30 cellular contexts compared by ENCODE assay signal in the genomic region with DNA sequence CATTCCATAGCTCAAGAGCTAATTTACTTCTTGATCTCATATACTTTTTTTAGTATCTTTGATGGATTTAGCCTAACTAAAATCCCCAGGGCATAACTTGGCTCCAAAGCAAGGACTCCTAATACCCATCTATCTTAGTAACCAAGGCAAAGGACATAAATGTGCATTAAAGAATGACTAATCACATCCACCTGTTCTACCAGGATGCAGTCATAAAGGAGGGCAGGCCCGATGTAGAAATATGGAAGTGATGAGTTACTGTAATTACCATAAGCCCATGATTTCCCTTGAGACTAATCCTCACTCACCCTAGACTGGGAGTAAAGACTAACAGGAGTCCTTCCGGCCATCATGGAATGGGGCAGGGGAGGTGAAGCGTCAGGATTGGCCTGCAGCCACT. TPM values are rescaled to one million over a fixed set of nuclear protein-coding genes. Genes with fewer than 3 reads are reported as not detected.
DNase-seq lines count a peak whose midpoint lies in the region; ATAC-seq and TF ChIP-seq lines count a peak whose summit lies in the region.
"Had no signal": no experiment of that assay in that cellular context is flagged by ENCODE, and none has a peak within 500 bp of the region (broad histone marks: within the 10 kb centered on the region; RNA-seq: fewer than 3 reads in every experiment).

No MANE protein-coding gene starts in this region.

- intact Hi-C loops in mucosa of descending colon (cut with DNase I, micrococcal nuclease) = no loop called here

- no peaks in the 10 kb centered on the region for H3K36me3 ChIP-seq in mucosa of descending colon (ENCODE audit: low read depth)
- no peaks in the 10 kb centered on the region for H3K36me3 ChIP-seq in H7 (replicated peaks; ENCODE audit: control insufficient read depth, insufficient read depth, low read length)
- H3K36me3 ChIP-seq: adrenal gland, stomach, uterus had no signal

- no peak for TF ChIP-seq CTCF in mucosa of descending colon (IDR thresholded peaks at IDR 0.05)

- H3K4me3 ChIP-seq in mucosa of descending colon (no peak overlapping the region), H7 (ENCODE audit: insufficient read depth, low read depth, low read length) (no peak overlapping the region)
- H3K4me3 ChIP-seq: adrenal gland, PC-9, stomach, uterus had no signal

- ATAC-seq in mucosa of descending colon = peak; percentile 85
- no peak for ATAC-seq in HG02840 (IDR thresholded peaks at IDR 0.05; ENCODE audit: low FRiP score, unreplicated experiment)
- ATAC-seq: activated T-helper 17 cell treated with anti-CD3 and anti-CD28 coated beads, Interleukin-2, amount 50 U/mL, for 72 hours; CD8-positive, alpha-beta T cell; HCT116; sciatic nerve had no signal

- H3K4me1 ChIP-seq in mucosa of descending colon (ENCODE audit: low read depth) = no peaks in the 10 kb centered on the region
- H3K4me1 ChIP-seq: adrenal gland, stomach, uterus had no signal

- no peaks in the 10 kb centered on the region for H3K27me3 ChIP-seq in H7 (ENCODE audit: control insufficient read depth, insufficient read depth, low read length)
- H3K27me3 ChIP-seq: adrenal gland, BE2C, stomach, uterus had no signal

- DNase-seq in A172 (ENCODE audit: low spot score) = peak; percentile 86
- peak; percentile 87 for DNase-seq in LHCN-M2 (ENCODE audit: low read depth)
- DNase-seq in dermis blood vessel endothelial cell = peak; percentile 78
- DNase-seq in mucosa of descending colon = no peak
- no peak for DNase-seq in NCI-H1048 (lab: John Stamatoyannopoulos, UW)
- DNase-seq in H7 = no peak
- DNase-seq in islet precursor cell = no peak
- DNase-seq: activated CD4-positive, alpha-beta memory T cell treated with anti-CD3 and anti-CD28 coated beads for 36 hours; activated CD4-positive, alpha-beta T cell treated with anti-CD3 and anti-CD28 coated beads for 1 hour; activated CD8-positive, alpha-beta memory T cell treated with anti-CD3 and anti-CD28 coated beads, Interleukin-2, amount 50 U/mL, for 48 hours; activated naive CD4-positive, alpha-beta T cell treated with anti-CD3 and anti-CD28 coated beads, Interleukin-2, amount 10 ng/mL, durations not matched to agents 7 days and 5 days; adrenal gland; BE2C; CD8-positive, alpha-beta T cell; hypothalamus; Kasumi-1; MV-4-11; NCI-H146; NCI-H2171; posterior cingulate gyrus; Right ventricle myocardium superior; stimulated activated CD4-positive, alpha-beta T cell treated with anti-CD3 and anti-CD28 coated beads, Interleukin-12 subunit alpha, Interleukin-12 subunit beta, amount 100 ng/mL, for 4 hours; stimulated activated CD4-positive, alpha-beta T cell treated with anti-CD3 and anti-CD28 coated beads, Interleukin-2, amount 100 ng/mL, for 48 hours; stomach had no signal

- no peaks in the 10 kb centered on the region for H3K9me3 ChIP-seq in mucosa of descending colon
- H3K9me3 ChIP-seq: adrenal gland, BE2C, stomach, uterus had no signal

RNA-seq across cellular contexts. Expression of gene KIF24, which starts 56.9 kb away (rescaled TPM):
- total RNA-seq in A172 (2014; rRNA removed; shearing (Covaris generic)) = 9.0 and 11.5 TPM in 2 replicates
- total RNA-seq in LHCN-M2 (2014; rRNA removed) (5.1 and 5.6 TPM in 2 replicates), dermis blood vessel endothelial cell (1.0 and 5.6 TPM in 2 replicates), mucosa of descending colon (1 to 10 TPM; 1.3 to 2.8 (median 1.8) TPM)
- 1.5 TPM for polyA plus RNA-seq in LHCN-M2 (2012)
- total RNA-seq in H7 (2014; rRNA removed; shearing (Covaris generic)) = 4.5 and 4.7 TPM in 2 replicates

RNA-seq across cellular contexts. Expression of gene NUDT2, which starts 57.2 kb away (rescaled TPM):
- 52.1 and 67.4 TPM in 2 replicates for total RNA-seq in A172 (2014; rRNA removed; shearing (Covaris generic))
- total RNA-seq in LHCN-M2 (2014; rRNA removed) (21.5 and 30.6 TPM in 2 replicates), dermis blood vessel endothelial cell (24.7 and 61.9 TPM in 2 replicates), mucosa of descending colon (10 to 100 TPM; 14.9 to 19.9 (median 17.2) TPM)
- polyA plus RNA-seq in LHCN-M2 (2012) = 44.6 TPM
- total RNA-seq in H7 (2014; rRNA removed; shearing (Covaris generic)) = 28.6 and 32.4 TPM in 2 replicates

Comparison
In these comparisons a context has a peak if more than half of its experiments do, and no peak if none do; other contexts are left out.
1. DNase-seq: peak in A172 (single experiment), LHCN-M2 (single experiment) and dermis blood vessel endothelial cell (single experiment); none in mucosa of descending colon (0 of 3), NCI-H1048 (single experiment), H7 (single experiment) and islet precursor cell (single experiment).